In genomic region chr2:99153921-99154604, GRCh38 we compare ENCODE assay signal across 6 cellular contexts.
DNase-seq lines count a peak whose midpoint lies in the region; ATAC-seq and TF ChIP-seq lines count a peak whose summit lies in the region.

No MANE protein-coding gene starts in this region.

- DNase-seq in GM12865 (ENCODE audit: low read depth) (no peak), adipocyte (ENCODE audit: low read depth) (peak; percentile 18), NCI-H446 treated with DMSO at 0.1 percent for 48 hours (lab: John Stamatoyannopoulos, UW) (no peak), SW 1271 (lab: John Stamatoyannopoulos, UW) (no peak)

- H3K4me3 ChIP-seq in GM12865 (ENCODE audit: low read depth, low read length) (peak overlapping the region; percentile 76), adipocyte (ENCODE audit: low read length) (peak overlapping the region; percentile 95), mucosa of rectum (ENCODE audit: low read length in 2 of 2) (peak overlapping the region; percentile 81 to 97)

- H3K27ac ChIP-seq in mucosa of rectum (ENCODE audit: low read depth in 2 of 2, low read length in 2 of 2): peak overlapping the region; percentile 90

- H3K4me1 ChIP-seq in adipocyte (ENCODE audit: control insufficient read depth, insufficient read depth, low read length): peaks cover 33% of the 10 kb centered on the region
- peaks cover 11 to 12% of the 10 kb centered on the region in 2 donors for H3K4me1 ChIP-seq in mucosa of rectum (ENCODE audit: control insufficient read depth in 2 of 2, insufficient read depth in 2 of 2, low read length in 2 of 2)

- no peaks in the 10 kb centered on the region for H3K27me3 ChIP-seq in adipocyte (replicated peaks; ENCODE audit: control insufficient read depth, insufficient read depth, low read length)
- no peaks in the 10 kb centered on the region for H3K27me3 ChIP-seq in mucosa of rectum (ENCODE audit: control insufficient read depth in 2 of 2, insufficient read depth in 2 of 2, low read length in 2 of 2)

- TF ChIP-seq CTCF in GM12865 (IDR thresholded peaks at IDR 0.05; ENCODE audit: insufficient read depth, low read depth, low read length, missing control alignments): no peak

- H3K36me3 ChIP-seq in adipocyte (ENCODE audit: control insufficient read depth, insufficient read depth, low read length, severe bottlenecking) (peaks cover 5% of the 10 kb centered on the region), mucosa of rectum (ENCODE audit: control insufficient read depth in 2 of 2, insufficient read depth in 2 of 2, low read length in 2 of 2) (peaks cover 0 to 4% of the 10 kb centered on the region in 2 donors)

- no peaks in the 10 kb centered on the region for H3K9me3 ChIP-seq in adipocyte (ENCODE audit: control insufficient read depth, low read length)
- H3K9me3 ChIP-seq in mucosa of rectum (ENCODE audit: control insufficient read depth in 2 of 2, low read length in 2 of 2): no peaks in the 10 kb centered on the region

- H3K9ac ChIP-seq in adipocyte (ENCODE audit: low read length) (peak overlapping the region; percentile 90), mucosa of rectum (ENCODE audit: low read depth in 1 of 2, low read length in 2 of 2) (peak overlapping the region; percentile 78 to 84)

- no peak for ATAC-seq in HG02763 (IDR thresholded peaks at IDR 0.05; ENCODE audit: unreplicated experiment)
